15 cellular contexts compared by ENCODE assay signal in genomic region chr19:37942516-37942902, GRCh38. TPM values are rescaled to one million over a fixed set of nuclear protein-coding genes. Genes with fewer than 3 reads are reported as not detected.
DNase-seq lines count a peak whose midpoint lies in the region; ATAC-seq and TF ChIP-seq lines count a peak whose summit lies in the region.
"Had no signal": no experiment of that assay in that cellular context is flagged by ENCODE, and none has a peak within 500 bp of the region (broad histone marks: within the 10 kb centered on the region; RNA-seq: fewer than 3 reads in every experiment).

No MANE protein-coding gene starts in this region.

- no peaks in the 10 kb centered on the region for H3K27me3 ChIP-seq in Caco-2 (replicated peaks; ENCODE audit: control insufficient read depth, insufficient read depth, low read length)
- H3K27me3 ChIP-seq in PC-9 (ENCODE audit: insufficient read depth, low read depth): no peaks in the 10 kb centered on the region
- H3K27me3 ChIP-seq in mucosa of rectum (ENCODE audit: control insufficient read depth in 2 of 2, insufficient read depth in 2 of 2, low read length in 2 of 2): no peaks in the 10 kb centered on the region
- no peaks in the 10 kb centered on the region for H3K27me3 ChIP-seq in transverse colon
- H3K27me3 ChIP-seq: SJCRH30 had no signal

- H3K4me2 ChIP-seq in PC-9: peak overlapping the region; percentile 48

- no peak overlapping the region for H2AFZ ChIP-seq in PC-9
- H2AFZ ChIP-seq: GM23248 had no signal

- in situ Hi-C loops in transverse colon (cut with MboI; ENCODE audit: low pct_ligation_motif_present in 1 of 4, low pct_unique_long_range_greater_than_20kb in 1 of 4, low sequenced_read_pairs in 3 of 4): no loop called here

- DNase-seq in Caco-2: no peak
- no peak for DNase-seq in PC-9
- DNase-seq in transverse colon: no peak
- no peak for DNase-seq in activated CD4-positive, alpha-beta T cell treated with anti-CD3 and anti-CD28 coated beads for 36 hours
- DNase-seq in posterior cingulate gyrus: no peak
- no peak for DNase-seq in HuH-7.5 (ENCODE audit: low spot score)
- DNase-seq: CD4-positive, alpha-beta T cell; GM23248; Kasumi-1; NCI-H1105 treated with DMSO at 0.1 percent for 48 hours; NCI-H1694 treated with DMSO at 0.1 percent for 48 hours; NCI-H526; NK-92 treated with Interleukin-12 subunit alpha and Interleukin-12 subunit beta, amount 100 ng/mL, for 24 hours; SJCRH30 had no signal

- POLR2A ChIA-PET in Caco-2 (lab: Charles Lee) (interaction anchor here (1.3 to 3.5 kb wide), 3 partner anchors 10 to 50 kb away, joined by 5 to 55 read pairs (median 21); partner anchors contain the start of genes SIPA1L3 and WDR87), PC-9 (lab: Charles Lee; ENCODE audit: unreplicated experiment) (no interaction called here)
- POLR2A ChIA-PET in activated CD4-positive, alpha-beta T cell treated with anti-CD3 and anti-CD28 coated beads for 36 hours (lab: Charles Lee): no interaction called here

- H3K9me2 ChIP-seq in PC-9 (ENCODE audit: insufficient read depth): no peaks in the 10 kb centered on the region

- ATAC-seq in activated CD4-positive, alpha-beta T cell treated with anti-CD3 and anti-CD28 coated beads for 36 hours: no peak

- WGBS in transverse colon (ENCODE audit: low coverage in 1 of 2), 2 donors: 79 to 95% methylated on average over 3 to 6 of the region's 6 CpGs

- H3K9ac ChIP-seq in mucosa of rectum (ENCODE audit: low read depth in 1 of 2, low read length in 2 of 2): peak overlapping the region in 1 of 2 donors; percentile 34
- H3K9ac ChIP-seq: GM23248 had no signal

- peak overlapping the region; percentile 94 for H3K27ac Mint-ChIP-seq in Caco-2 (ENCODE audit: unreplicated experiment)
- no peak overlapping the region for H3K27ac Mint-ChIP-seq in activated CD4-positive, alpha-beta T cell treated with anti-CD3 and anti-CD28 coated beads for 36 hours
- H3K27ac Mint-ChIP-seq: CD4-positive, alpha-beta T cell had no signal

- no peaks in the 10 kb centered on the region for H3K27me3 Mint-ChIP-seq in Caco-2 (ENCODE audit: insufficient read depth, unreplicated experiment)
- H3K27me3 Mint-ChIP-seq in activated CD4-positive, alpha-beta T cell treated with anti-CD3 and anti-CD28 coated beads for 36 hours: no peaks in the 10 kb centered on the region
- H3K27me3 Mint-ChIP-seq: CD4-positive, alpha-beta T cell had no signal

- CTCF ChIA-PET in Caco-2 (lab: Charles Lee): interaction anchor here (0.9 to 2.4 kb wide), 4 partner anchors 11 to 45 kb away, joined by 4 to 10 read pairs (median 7); partner anchors contain the start of gene WDR87
- CTCF ChIA-PET in PC-9 (lab: Charles Lee): interaction anchor here (0.7 kb wide), 1 partner anchor 656 kb away, joined by 3 read pairs; no protein-coding TSS in a partner anchor
- CTCF ChIA-PET in activated CD4-positive, alpha-beta T cell treated with anti-CD3 and anti-CD28 coated beads for 36 hours (lab: Charles Lee): no interaction called here

- no peak overlapping the region for H3K4me3 ChIP-seq in Caco-2 (ENCODE audit: low read depth, low read length)
- H3K4me3 ChIP-seq in PC-9: no peak overlapping the region
- peak overlapping the region; percentile 44 to 48 for H3K4me3 ChIP-seq in mucosa of rectum (ENCODE audit: low read length in 2 of 2)
- no peak overlapping the region for H3K4me3 ChIP-seq in transverse colon
- H3K4me3 ChIP-seq: GM23248, SJCRH30 had no signal

- H3K4me1 Mint-ChIP-seq in Caco-2 (ENCODE audit: low read depth, unreplicated experiment): peaks cover 56% of the 10 kb centered on the region
- H3K4me1 Mint-ChIP-seq in activated CD4-positive, alpha-beta T cell treated with anti-CD3 and anti-CD28 coated beads for 36 hours: peaks cover 3% of the 10 kb centered on the region

- peaks cover 5% of the 10 kb centered on the region for H4K20me1 ChIP-seq in PC-9 (ENCODE audit: insufficient read depth)

- no peaks in the 10 kb centered on the region for H3K9me3 Mint-ChIP-seq in Caco-2 (ENCODE audit: unreplicated experiment)
- H3K9me3 Mint-ChIP-seq in activated CD4-positive, alpha-beta T cell treated with anti-CD3 and anti-CD28 coated beads for 36 hours (ENCODE audit: low read depth): no peaks in the 10 kb centered on the region
- H3K9me3 Mint-ChIP-seq: CD4-positive, alpha-beta T cell had no signal

- TF ChIP-seq POLR2A in transverse colon (IDR thresholded peaks at IDR 0.05): no peak

- H3K79me2 ChIP-seq in PC-9 (ENCODE audit: low read depth): peaks cover 61% of the 10 kb centered on the region

- peak overlapping the region; percentile 68 for H3K4me3 Mint-ChIP-seq in Caco-2 (ENCODE audit: unreplicated experiment)
- no peak overlapping the region for H3K4me3 Mint-ChIP-seq in activated CD4-positive, alpha-beta T cell treated with anti-CD3 and anti-CD28 coated beads for 36 hours
- H3K4me3 Mint-ChIP-seq: CD4-positive, alpha-beta T cell had no signal

- BruUV-seq in Caco-2 (replicated peaks; lab: Mats Ljungman, UMichigan): no TSS peak
- BruUV-seq in PC-9 (replicated peaks; lab: Mats Ljungman, UMichigan): no TSS peak

- intact Hi-C loops in Caco-2 (cut with micrococcal nuclease; ENCODE audit: unreplicated experiment): no loop called here
- intact Hi-C loops in PC-9 (cut with micrococcal nuclease; ENCODE audit: unreplicated experiment): loop anchor here (5.0 kb wide), 1 partner anchor 75 kb away; no protein-coding TSS in a partner anchor
- intact Hi-C loops in transverse colon (cut with DNase I; ENCODE audit: low total_unique reads): no loop called here
- intact Hi-C loops in activated CD4-positive, alpha-beta T cell treated with anti-CD3 and anti-CD28 coated beads for 36 hours (cut with DNase I, micrococcal nuclease): no loop called here
- intact Hi-C loops in posterior cingulate gyrus (cut with DNase I): no loop called here

- H3K9me3 ChIP-seq in Caco-2: no peaks in the 10 kb centered on the region
- no peaks in the 10 kb centered on the region for H3K9me3 ChIP-seq in PC-9 (ENCODE audit: insufficient read depth, low read depth)
- no peaks in the 10 kb centered on the region for H3K9me3 ChIP-seq in mucosa of rectum (ENCODE audit: control insufficient read depth in 2 of 2, low read length in 2 of 2)
- H3K9me3 ChIP-seq in transverse colon: no peaks in the 10 kb centered on the region
- H3K9me3 ChIP-seq: SJCRH30 had no signal

- H3K27ac ChIP-seq in PC-9: no peak overlapping the region
- H3K27ac ChIP-seq in mucosa of rectum (ENCODE audit: low read depth in 2 of 2, low read length in 2 of 2): peak overlapping the region; percentile 77 to 78
- peak overlapping the region; percentile 83 to 91 (median 86) for H3K27ac ChIP-seq in transverse colon
- H3K27ac ChIP-seq: GM23248, SJCRH30 had no signal

- peaks cover 65% of the 10 kb centered on the region for H3K4me1 ChIP-seq in Caco-2
- peaks cover 43% of the 10 kb centered on the region for H3K4me1 ChIP-seq in PC-9 (replicated peaks; ENCODE audit: insufficient read depth)
- peaks cover 29 to 68% of the 10 kb centered on the region in 2 donors for H3K4me1 ChIP-seq in mucosa of rectum (ENCODE audit: control insufficient read depth in 2 of 2, insufficient read depth in 2 of 2, low read length in 2 of 2)
- H3K4me1 ChIP-seq in transverse colon: peaks cover 8 to 76% (median 34%) of the 10 kb centered on the region in 4 donors
- H3K4me1 ChIP-seq: SJCRH30 had no signal

- H3K36me3 ChIP-seq in Caco-2 (ENCODE audit: control insufficient read depth, insufficient read depth, low read length) (peaks cover 2% of the 10 kb centered on the region), PC-9 (ENCODE audit: low read depth) (no peaks in the 10 kb centered on the region), mucosa of rectum (ENCODE audit: control insufficient read depth in 2 of 2, insufficient read depth in 2 of 2, low read length in 2 of 2) (peaks cover 0 to 2% of the 10 kb centered on the region in 2 donors), transverse colon (no peaks in the 10 kb centered on the region)

- H3K36me3 Mint-ChIP-seq in Caco-2 (ENCODE audit: insufficient read depth, unreplicated experiment): peaks cover 84% of the 10 kb centered on the region
- peaks cover 9% of the 10 kb centered on the region for H3K36me3 Mint-ChIP-seq in activated CD4-positive, alpha-beta T cell treated with anti-CD3 and anti-CD28 coated beads for 36 hours (ENCODE audit: low read depth)

- H3F3A ChIP-seq in PC-9 (ENCODE audit: insufficient read depth, low read depth): peaks cover 33% of the 10 kb centered on the region

- TF ChIP-seq CTCF in Caco-2 (IDR thresholded peaks at IDR 0.05; ENCODE audit: insufficient read depth in 1 of 2, low read depth in 1 of 2, low read length in 1 of 2, severe bottlenecking in 1 of 2, unreplicated experiment in 1 of 2) (no peak), PC-9 (conservative IDR thresholded peaks at IDR 0.05) (no peak), transverse colon (IDR thresholded peaks at IDR 0.05) (no peak)

- no peak for TF ChIP-seq EP300 in transverse colon (IDR thresholded peaks at IDR 0.05; ENCODE audit: low read depth)

RNA-seq across cellular contexts. Expression of gene SIPA1L3, which starts 35.5 kb away (rescaled TPM):
- 125 and 129 TPM in 2 replicates for total RNA-seq in Caco-2 (2022)
- total RNA-seq in PC-9 (2021): 53.4 and 55.2 TPM in 2 replicates
- 100 to 1,000 TPM; 191 to 284 (median 231) TPM for total RNA-seq in transverse colon
- total RNA-seq in activated CD4-positive, alpha-beta T cell treated with anti-CD3 and anti-CD28 coated beads for 36 hours: 10 to 100 TPM; 10.5 to 18.3 TPM

RNA-seq across cellular contexts. Expression of gene WDR87, which starts 36.1 kb away (rescaled TPM):
- total RNA-seq in Caco-2 (2022) (not detected in 2 replicates), PC-9 (2021) (not detected in 2 replicates), transverse colon (not detected)
- not detected for total RNA-seq in activated CD4-positive, alpha-beta T cell treated with anti-CD3 and anti-CD28 coated beads for 36 hours
- total RNA-seq: CD4-positive, alpha-beta T cell; GM23248; SJCRH30 had no signal

Comparison
In these comparisons a context has a peak if more than half of its experiments do, and no peak if none do; other contexts are left out.
1. H3K4me3 ChIP-seq: peak in mucosa of rectum (2 of 2); none in Caco-2 (single experiment), PC-9 (single experiment) and transverse colon (0 of 4).